10 cellular contexts compared by ENCODE assay signal in the genomic region with DNA sequence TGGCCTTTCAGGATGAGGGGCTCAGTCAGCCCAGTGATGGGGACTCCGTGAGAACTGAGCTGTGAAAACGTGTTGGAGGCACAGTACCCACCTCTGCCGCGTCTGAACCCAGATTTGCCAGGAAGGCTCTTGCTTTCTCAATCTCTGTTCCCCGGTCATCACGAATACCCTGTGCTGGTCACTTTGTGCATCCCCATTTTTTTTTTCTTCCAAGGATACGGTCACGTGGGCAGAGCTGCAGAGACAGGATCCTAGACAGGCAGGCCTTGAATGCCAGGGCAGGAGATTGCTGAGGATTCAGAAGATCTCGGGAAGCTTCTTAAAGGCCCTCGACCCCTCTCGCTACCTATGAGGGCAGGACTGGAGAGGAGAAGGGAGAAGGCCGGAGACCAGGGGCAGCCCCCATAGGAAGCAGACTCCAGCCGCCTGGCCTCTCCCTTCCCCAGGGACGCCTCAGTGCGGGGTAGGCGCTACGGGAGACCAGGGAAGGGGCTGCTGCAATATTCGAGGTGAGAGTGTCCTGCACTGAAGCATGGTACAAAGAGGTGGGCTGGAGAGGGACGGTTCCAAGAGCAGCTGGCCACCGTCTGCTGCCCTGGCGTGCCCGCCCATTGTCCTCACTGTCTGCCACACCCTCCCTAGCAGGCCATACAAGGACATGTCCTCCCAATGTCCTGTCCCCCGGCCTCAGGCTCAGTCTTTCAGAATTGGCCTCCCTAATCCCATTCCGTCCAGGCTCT. TPM values are rescaled to one million over a fixed set of nuclear protein-coding genes. Genes with fewer than 3 reads are reported as not detected.
DNase-seq lines count a peak whose midpoint lies in the region; ATAC-seq and TF ChIP-seq lines count a peak whose summit lies in the region.
"Had no signal": no experiment of that assay in that cellular context is flagged by ENCODE, and none has a peak within 500 bp of the region (broad histone marks: within the 10 kb centered on the region; RNA-seq: fewer than 3 reads in every experiment).

No MANE protein-coding gene starts in this region.

- no peaks in the 10 kb centered on the region for H3K9me3 Mint-ChIP-seq in T-helper 2 cell treated with Interferon-gamma antibody and Interleukin-4, amounts not matched to agents 5 μg/mL and 100 μg/mL, for 36 hours
- H3K9me3 Mint-ChIP-seq: activated T-cell treated with anti-CD3 and anti-CD28 coated beads, Interleukin-2, amount 50 U/mL, for 4 hours; T-helper 1 cell treated with Interleukin-12 subunit alpha and Interleukin-12 subunit beta and Interleukin-4 antibody, amounts not matched to agents 30 μg/mL and 1 μg/mL, for 36 hours had no signal

- TF ChIP-seq EP300 in suprapubic skin (IDR thresholded peaks at IDR 0.05): no peak

- H3K36me3 ChIP-seq in ascending aorta (no peaks in the 10 kb centered on the region), iPS-15b (ENCODE audit: control insufficient read depth, insufficient read depth, low read length) (no peaks in the 10 kb centered on the region), suprapubic skin (no peaks in the 10 kb centered on the region)

- intact Hi-C loops in ascending aorta (cut with DNase I): loop anchor here (2.0 to 10.0 kb wide), 3 partner anchors 148 to 621 kb away; no protein-coding TSS in a partner anchor

- no peaks in the 10 kb centered on the region for H3K27me3 ChIP-seq in ascending aorta
- H3K27me3 ChIP-seq in iPS-15b (ENCODE audit: control insufficient read depth, insufficient read depth, low read length): peaks cover 6% of the 10 kb centered on the region
- H3K27me3 ChIP-seq in suprapubic skin: no peaks in the 10 kb centered on the region

- no peak for TF ChIP-seq POLR2A in suprapubic skin (IDR thresholded peaks at IDR 0.05)
- no peak for TF ChIP-seq POLR2A in GM18505 (IDR thresholded peaks at IDR 0.05; ENCODE audit: borderline replicate concordance, extremely low read depth, insufficient read depth, insufficient read length)

- no peaks in the 10 kb centered on the region for H3K36me3 Mint-ChIP-seq in T-helper 2 cell treated with Interferon-gamma antibody and Interleukin-4, amounts not matched to agents 5 μg/mL and 100 μg/mL, for 36 hours (ENCODE audit: low read depth)

- TF ChIP-seq CTCF in ascending aorta (IDR thresholded peaks at IDR 0.05) (no peak), suprapubic skin (IDR thresholded peaks at IDR 0.05) (no peak)

- no peak for DNase-seq in T-helper 2 cell treated with Interferon-gamma antibody and Interleukin-4, amounts not matched to agents 5 μg/mL and 100 μg/mL, for 36 hours (ENCODE audit: low spot score)
- no peak for DNase-seq in T-helper 2 cell
- DNase-seq in ascending aorta (ENCODE audit: low spot score in 2 of 2): peak in 1 of 2 donors; percentile 57
- DNase-seq in suprapubic skin (ENCODE audit: low spot score in 2 of 2): peak in 1 of 2 donors; percentile 72
- no peak for DNase-seq in T-helper 1 cell

- H3K4me3 ChIP-seq in ascending aorta (peak overlapping the region; percentile 10 to 40), iPS-15b (ENCODE audit: low read depth, low read length) (no peak overlapping the region), suprapubic skin (peak overlapping the region; percentile 13)

- H3K9me3 ChIP-seq in ascending aorta: no peaks in the 10 kb centered on the region
- H3K9me3 ChIP-seq in iPS-15b (ENCODE audit: control insufficient read depth, insufficient read depth, low read length): no peaks in the 10 kb centered on the region
- H3K9me3 ChIP-seq in suprapubic skin: no peaks in the 10 kb centered on the region

- no peak for ATAC-seq in GM18505 (IDR thresholded peaks at IDR 0.05; ENCODE audit: unreplicated experiment)
- no peak for ATAC-seq in HG02938 (IDR thresholded peaks at IDR 0.05; ENCODE audit: unreplicated experiment)

- H3K4me1 ChIP-seq in ascending aorta: peaks cover 0 to 7% of the 10 kb centered on the region in 2 donors
- H3K4me1 ChIP-seq in iPS-15b (ENCODE audit: control insufficient read depth, insufficient read depth, low read length): peaks cover 3% of the 10 kb centered on the region
- H3K4me1 ChIP-seq in suprapubic skin: peaks cover 41% of the 10 kb centered on the region

- H3K27ac Mint-ChIP-seq in T-helper 2 cell treated with Interferon-gamma antibody and Interleukin-4, amounts not matched to agents 5 μg/mL and 100 μg/mL, for 36 hours: no peak overlapping the region
- H3K27ac Mint-ChIP-seq: T-helper 1 cell treated with Interleukin-12 subunit alpha and Interleukin-12 subunit beta and Interleukin-4 antibody, amounts not matched to agents 30 μg/mL and 1 μg/mL, for 36 hours had no signal

- H3K27ac ChIP-seq in ascending aorta (no peak overlapping the region), suprapubic skin (no peak overlapping the region)

- peak overlapping the region; percentile 29 for H3K9ac ChIP-seq in iPS-15b (ENCODE audit: low read depth, low read length)

- peaks cover 8% of the 10 kb centered on the region for H3K27me3 Mint-ChIP-seq in T-helper 2 cell treated with Interferon-gamma antibody and Interleukin-4, amounts not matched to agents 5 μg/mL and 100 μg/mL, for 36 hours (ENCODE audit: low read depth)

- H3K4me3 Mint-ChIP-seq in T-helper 2 cell treated with Interferon-gamma antibody and Interleukin-4, amounts not matched to agents 5 μg/mL and 100 μg/mL, for 36 hours: peak overlapping the region; percentile 39
- H3K4me3 Mint-ChIP-seq: activated T-cell treated with anti-CD3 and anti-CD28 coated beads, Interleukin-2, amount 50 U/mL, for 4 hours; T-helper 1 cell treated with Interleukin-12 subunit alpha and Interleukin-12 subunit beta and Interleukin-4 antibody, amounts not matched to agents 30 μg/mL and 1 μg/mL, for 36 hours had no signal

- H3K4me1 Mint-ChIP-seq in T-helper 2 cell treated with Interferon-gamma antibody and Interleukin-4, amounts not matched to agents 5 μg/mL and 100 μg/mL, for 36 hours (ENCODE audit: low read depth): peaks cover 19% of the 10 kb centered on the region

- WGBS in suprapubic skin: 68% methylated on average over 24 of the region's 24 CpGs

RNA-seq across cellular contexts. Expression of gene TAF1B, which starts 29.0 kb away (rescaled TPM):
- total RNA-seq in ascending aorta (58.5 TPM), suprapubic skin (10 to 100 TPM; 12.7 to 24.0 (median 18.0) TPM)
